ENCODE assay signal across 9 cellular contexts in genomic region chr7:137903382-137904169, GRCh38. TPM values are rescaled to one million over a fixed set of nuclear protein-coding genes. Genes with fewer than 3 reads are reported as not detected.
DNase-seq lines count a peak whose midpoint lies in the region; ATAC-seq, FAIRE-seq and TF ChIP-seq lines count a peak whose summit lies in the region.
"Had no signal": no experiment of that assay in that cellular context is flagged by ENCODE, and none has a peak within 500 bp of the region (broad histone marks: within the 10 kb centered on the region; RNA-seq: fewer than 3 reads in every experiment).

No MANE protein-coding gene starts in this region.

- peaks cover 15% of the 10 kb centered on the region for H3K4me1 Mint-ChIP-seq in activated B cell treated with CpG ODN at 0.5 μM for 24 hours

- TF ChIP-seq CTCF in BE2C (IDR thresholded peaks at IDR 0.05; ENCODE audit: low read depth, low read length) (peak; percentile 85), activated B cell treated with CpG ODN at 0.5 μM for 24 hours (IDR thresholded peaks at IDR 0.05) (no peak), HepG2 (CRISPR knock-in tag; IDR thresholded peaks at IDR 0.05) (peak; percentile 81)

- TF ChIP-seq EP300 in HepG2 (IDR thresholded peaks at IDR 0.05; ENCODE audit: low read depth in 2 of 2, low read length in 2 of 2) = no peak
- TF ChIP-seq EP300 in HepG2 (CRISPR knock-in tag; IDR thresholded peaks at IDR 0.05; ENCODE audit: borderline replicate concordance) = no peak

- CTCF ChIA-PET in activated B cell treated with CpG ODN at 0.5 μM for 24 hours (lab: Charles Lee) (interaction anchor here (0.7 to 5.6 kb wide), 20 partner anchors 9 to 836 kb away, joined by 3 to 121 read pairs (median 3); partner anchors contain the start of gene CREB3L2), HepG2 (lab: Yijun Ruan, JAX; ENCODE audit: low intra/inter-chr PET ratio, low total read pairs) (interaction anchor here (2.5 kb wide), 2 partner anchors 98 to 105 kb away, joined by 11 to 46 read pairs; partner anchors contain the start of gene CREB3L2)

- no peaks in the 10 kb centered on the region for H4K20me1 ChIP-seq in HepG2 (ENCODE audit: insufficient read depth, low read length)

- H3K27me3 ChIP-seq in BE2C = no peaks in the 10 kb centered on the region
- no peaks in the 10 kb centered on the region for H3K27me3 ChIP-seq in HepG2 (ENCODE audit: control insufficient read depth in 1 of 2, insufficient read depth in 2 of 2, low read length in 2 of 2)

- WGBS in HepG2 (ENCODE audit: low lambda C conversion rate) = 50% methylated on average over 9 of the region's 9 CpGs

- no peak for TF ChIP-seq POLR2A in HepG2 (IDR thresholded peaks at IDR 0.05; ENCODE audit: insufficient read depth in 1 of 2, low read depth in 2 of 2, low read length in 2 of 2)

- H3K9me3 ChIP-seq in BE2C = no peaks in the 10 kb centered on the region
- no peaks in the 10 kb centered on the region for H3K9me3 ChIP-seq in HepG2 (ENCODE audit: low read length)

- H3K4me1 ChIP-seq in BE2C (peaks cover 14% of the 10 kb centered on the region), HepG2 (ENCODE audit: insufficient read depth, low read length) (peaks cover 22% of the 10 kb centered on the region)

- no peaks in the 10 kb centered on the region for H3K9me3 Mint-ChIP-seq in activated B cell treated with CpG ODN at 0.5 μM for 24 hours

- POLR2A ChIA-PET in activated B cell treated with CpG ODN at 0.5 μM for 24 hours (lab: Charles Lee) (interaction anchor here (1.0 to 1.4 kb wide), 2 partner anchors 99 to 103 kb away, joined by 4 to 5 read pairs; partner anchors contain the start of gene CREB3L2), HepG2 (lab: Yijun Ruan, JAX) (interaction anchor here (0.8 to 2.1 kb wide), 3 partner anchors 37 to 98 kb away, joined by 3 to 9 read pairs (median 6); partner anchors contain the start of gene CREB3L2)

- H3K4me3 Mint-ChIP-seq in activated B cell treated with CpG ODN at 0.5 μM for 24 hours = peak overlapping the region; percentile 12

- in situ Hi-C loops in HepG2 (cut with HindIII; ENCODE audit: extremely low pct_ligation_motif_present, low pct_unique_long_range_greater_than_20kb) = no loop called here

- peak; percentile 72 for TF ChIP-seq RAD21 in HepG2 (CRISPR knock-in tag; IDR thresholded peaks at IDR 0.05)

- H3K9ac ChIP-seq in HepG2 (ENCODE audit: insufficient read depth, low read depth, low read length) = no peak overlapping the region

- H3K36me3 ChIP-seq in BE2C (peaks cover 12% of the 10 kb centered on the region; the same call in 1 of the 2 replicates), HepG2 (replicated peaks in 1 of 2; ENCODE audit: control insufficient read depth in 1 of 2, insufficient read depth in 2 of 2, low read length in 2 of 2) (peaks cover 23 to 75% of the 10 kb centered on the region in 2 experiments)

- DNase-seq in BE2C (peak; percentile 65), NCI-H2227 treated with DMSO at 0.1 percent for 48 hours (lab: John Stamatoyannopoulos, UW) (peak; percentile 82), activated B cell treated with CpG ODN at 0.5 μM for 24 hours (no peak), cerebellar nuclear complex (lab: John Stamatoyannopoulos, UW) (peak; percentile 12 to 29), HepG2 (ENCODE audit: low spot score) (peak; percentile 70)
- DNase-seq in stimulated activated CD8-positive, alpha-beta memory T cell treated with anti-CD3 and anti-CD28 coated beads, Interleukin-12 subunit alpha, Interleukin-12 subunit beta, amount 100 ng/mL, for 1 hour (ENCODE audit: low read depth) = peak; percentile 34

- intact Hi-C loops in activated B cell treated with CpG ODN at 0.5 μM for 24 hours (cut with micrococcal nuclease) = loop anchor here (1.0 to 2.0 kb wide), 8 partner anchors 31 to 1171 kb away; partner anchors contain the start of gene TRIM24
- intact Hi-C loops in HepG2 (cut with micrococcal nuclease; ENCODE audit: unreplicated experiment) = loop anchor here (1.0 to 2.0 kb wide), 3 partner anchors 61 to 141 kb away; no protein-coding TSS in a partner anchor

- no peak overlapping the region for H3K4me2 ChIP-seq in HepG2 (ENCODE audit: low read depth, low read length)

- ATAC-seq in GM19043 (IDR thresholded peaks at IDR 0.05; ENCODE audit: low read depth, unreplicated experiment) (peak; percentile 80), HG03196 (IDR thresholded peaks at IDR 0.05; ENCODE audit: unreplicated experiment) (peak; percentile 61), activated B cell treated with CpG ODN at 0.5 μM for 24 hours (ENCODE audit: low read depth) (peak; percentile 76), HepG2 (peak; percentile 58)

- H3K27ac Mint-ChIP-seq in activated B cell treated with CpG ODN at 0.5 μM for 24 hours = peak overlapping the region; percentile 50

- H3K4me3 ChIP-seq in BE2C (ENCODE audit: low read depth, low read length) = no peak overlapping the region; the same call in 1 of the 2 replicates
- no peak overlapping the region for H3K4me3 ChIP-seq in HepG2 (replicated peaks in 1 of 3; ENCODE audit: insufficient read depth in 1 of 3, low read depth in 2 of 3, low read length in 3 of 3)

- H3K36me3 Mint-ChIP-seq in activated B cell treated with CpG ODN at 0.5 μM for 24 hours (ENCODE audit: low read depth) = peaks cover 48% of the 10 kb centered on the region

- no peak overlapping the region for H2AFZ ChIP-seq in HepG2 (ENCODE audit: low read length)

- no peaks in the 10 kb centered on the region for H3K79me2 ChIP-seq in HepG2 (ENCODE audit: insufficient read depth, low read length)

- H3K27ac ChIP-seq in HepG2 (ENCODE audit: extremely low read length, insufficient read depth, low read length) = no peak overlapping the region

- no TSS peak for BruUV-seq in HepG2 (replicated peaks; lab: Mats Ljungman, UMichigan)

- no peaks in the 10 kb centered on the region for H3K27me3 Mint-ChIP-seq in activated B cell treated with CpG ODN at 0.5 μM for 24 hours
- H3K27me3 Mint-ChIP-seq: IgD-negative memory B cell had no signal

- peak; percentile 82 for FAIRE-seq in HepG2 (lab: Jason Lieb, UNC)

TF ChIP-seq in HepG2, 621 proteins besides CTCF, POLR2A, EP300 and RAD21 (continues in another document):
- 0 out of 2 replicates have a peak, but pooled peaks have one; percentile 34 for TF ChIP-seq ZNF124 (CRISPR knock-in tag; IDR thresholded peaks at IDR 0.05)
- TF ChIP-seq ZKSCAN1 (IDR thresholded peaks at IDR 0.05; ENCODE audit: low read length) = peak; percentile 92
- TF ChIP-seq CCDC6 (CRISPR knock-in tag; IDR thresholded peaks at IDR 0.05) = no peak
- peak; percentile 30; the same call in 1 of the 2 replicates for TF ChIP-seq ZNF205 (CRISPR knock-in tag; IDR thresholded peaks at IDR 0.05)
- peak; percentile 94 for TF ChIP-seq STAG1 (CRISPR knock-in tag; IDR thresholded peaks at IDR 0.05)
- TF ChIP-seq ZBTB38 (CRISPR knock-in tag; IDR thresholded peaks at IDR 0.05) = peak; percentile 67
- TF ChIP-seq ZNF18 (CRISPR knock-in tag; IDR thresholded peaks at IDR 0.05; ENCODE audit: insufficient replicate concordance) = peak; percentile 35
- 0 out of 2 replicates have a peak, but pooled peaks have one; percentile 37 for TF ChIP-seq MIXL1 (CRISPR knock-in tag; IDR thresholded peaks at IDR 0.05)
- no peak for TF ChIP-seq LCORL (IDR thresholded peaks at IDR 0.05)
- 0 out of 2 replicates have a peak, but pooled peaks have one; percentile 4 for TF ChIP-seq LCORL (CRISPR knock-in tag; IDR thresholded peaks at IDR 0.05)

RNA-seq across cellular contexts. Expression of gene DGKI, which starts 56.8 kb away (rescaled TPM):
- polyA plus RNA-seq in BE2C (2012; ENCODE audit: insufficient read depth, insufficient read length, low read depth) = 4.0 TPM
- total RNA-seq in activated B cell treated with CpG ODN at 0.5 μM for 24 hours (not detected in 2 replicates), HepG2 (2016; rRNA removed; fragmentation: Illumina TruSeq; extraction: Trizol) (0.09 TPM in 1 of 2 replicates, not detected in the other)
- not detected in 2 replicates for total RNA-seq in HepG2 (2016; cell fraction: cytosol; rRNA removed; fragmentation: Illumina TruSeq; extraction: Trizol; ENCODE audit: low read depth)
- 0.24 TPM in 1 of 2 replicates, not detected in the other for total RNA-seq in HepG2 (2016; cell fraction: insoluble cytoplasmic fraction; rRNA removed; fragmentation: Illumina TruSeq; extraction: Trizol)
- 0.03 TPM in 1 of 2 replicates, not detected in the other for total RNA-seq in HepG2 (2016; cell fraction: membrane; rRNA removed; fragmentation: Illumina TruSeq; extraction: Trizol)
- 0.06 and 0.25 TPM in 2 replicates for total RNA-seq in HepG2 (2016; cell fraction: nucleus; rRNA removed; fragmentation: Illumina TruSeq; extraction: Trizol)
- polyA plus RNA-seq in HepG2 (2011; rRNA removed) = 0.17 TPM in 1 of 2 replicates, not detected in the other
- polyA plus RNA-seq in HepG2 (2011; cell fraction: cytosol; rRNA removed) = not detected in 2 replicates
- polyA plus RNA-seq in HepG2 (2011; cell fraction: nucleus; rRNA removed) = 0.19 and 0.29 TPM in 2 replicates
- polyA plus RNA-seq in HepG2 (2012) = 0.11 TPM in 1 of 2 replicates, not detected in the other
- polyA plus RNA-seq in HepG2 (2016; cell fraction: cytosol; fragmentation: Illumina TruSeq; extraction: Trizol; ENCODE audit: low read depth) = not detected in 2 replicates
- not detected in 2 replicates for polyA plus RNA-seq in HepG2 (2016; cell fraction: insoluble cytoplasmic fraction; fragmentation: Illumina TruSeq; extraction: Trizol; ENCODE audit: low read depth)
- polyA plus RNA-seq in HepG2 (2016; cell fraction: membrane; fragmentation: Illumina TruSeq; extraction: Trizol; ENCODE audit: low read depth) = not detected in 2 replicates
- polyA plus RNA-seq in HepG2 (2016; cell fraction: nucleus; fragmentation: Illumina TruSeq; extraction: Trizol; ENCODE audit: insufficient read depth, low read depth) = not detected in 2 replicates
- polyA minus RNA-seq in HepG2 (2011; rRNA and poly(A)+ RNA removed; ENCODE audit: low replicate concordance) = not detected in 2 replicates
- polyA minus RNA-seq in HepG2 (2011; cell fraction: cytosol; rRNA and poly(A)+ RNA removed) = not detected in 2 replicates
- 1.4 and 1.7 TPM in 2 replicates for polyA minus RNA-seq in HepG2 (2011; cell fraction: nucleus; rRNA and poly(A)+ RNA removed)
- polyA plus RNA-seq: IgD-negative memory B cell had no signal
